26 cellular contexts compared by ENCODE assay signal in genomic region chr10:11713963-11714362, GRCh38. TPM values are rescaled to one million over a fixed set of nuclear protein-coding genes. Genes with fewer than 3 reads are reported as not detected.
DNase-seq lines count a peak whose midpoint lies in the region; ATAC-seq and TF ChIP-seq lines count a peak whose summit lies in the region.
"Had no signal": no experiment of that assay in that cellular context is flagged by ENCODE, and none has a peak within 500 bp of the region (broad histone marks: within the 10 kb centered on the region; RNA-seq: fewer than 3 reads in every experiment).

No MANE protein-coding gene starts in this region.

- no peak for TF ChIP-seq CTCF in suprapubic skin (IDR thresholded peaks at IDR 0.05)
- no peak for TF ChIP-seq CTCF in GM10248 (IDR thresholded peaks at IDR 0.05; ENCODE audit: control extremely low read depth, extremely low read depth, low read depth, missing control alignments)

- WGBS in right cardiac atrium, result 58% methylated on average over 10 of the region's 10 CpGs
- WGBS in suprapubic skin, result 66% methylated on average over 9 of the region's 10 CpGs

- peak in 2 of 3 donors; percentile 23 to 60 for DNase-seq in right cardiac atrium
- DNase-seq in cardiac septum (ENCODE audit: low spot score), result no peak
- DNase-seq in head of caudate nucleus, result peak in 32 of 42 donors; percentile 11 to 69 (median 35)
- peak in 33 of 56 donors; percentile 4 to 65 (median 32) for DNase-seq in nucleus accumbens (lab: John Stamatoyannopoulos, UW)
- no peak for DNase-seq in suprapubic skin (ENCODE audit: low spot score in 2 of 2)
- DNase-seq in GM10248 (ENCODE audit: extremely low spot score), result no peak
- DNase-seq in iPS-NIHi11 (ENCODE audit: low spot score), result no peak
- DNase-seq: 8988T; ACHN; CD4-positive, alpha-beta T cell; COR-L47; GDM1; NCI-H1048; NCI-H1417 treated with DMSO at 0.1 percent for 48 hours; NCI-H187; NCI-H2081 treated with DMSO at 0.1 percent for 48 hours; NCI-H2171; NCI-H510A; NCI-H69; Peyer's patch; SHP77 treated with DMSO at 0.1 percent for 48 hours had no signal

- TF ChIP-seq POLR2A in suprapubic skin (IDR thresholded peaks at IDR 0.05), result no peak

- no peak for TF ChIP-seq EP300 in suprapubic skin (IDR thresholded peaks at IDR 0.05)

- no peaks in the 10 kb centered on the region for H3K36me3 ChIP-seq in suprapubic skin
- H3K36me3 ChIP-seq: BLaER1, Peyer's patch had no signal

- H3K27me3 ChIP-seq in right cardiac atrium (ENCODE audit: control insufficient read depth, insufficient read depth), result no peaks in the 10 kb centered on the region
- H3K27me3 ChIP-seq in suprapubic skin, result no peaks in the 10 kb centered on the region
- H3K27me3 ChIP-seq: BLaER1, Peyer's patch had no signal

- H3K27ac ChIP-seq in right cardiac atrium (ENCODE audit: low read length), result no peak overlapping the region
- H3K27ac ChIP-seq in suprapubic skin, result peak overlapping the region; percentile 48
- H3K27ac ChIP-seq: BLaER1, Peyer's patch, SK-N-MC had no signal

- H3K4me3 ChIP-seq in right cardiac atrium (ENCODE audit: low read length) (no peak overlapping the region), suprapubic skin (no peak overlapping the region)
- H3K4me3 ChIP-seq: BLaER1, Peyer's patch, SK-N-MC had no signal

- CTCF ChIA-PET in GM10248 (lab: Yijun Ruan, JAX), result no interaction called here

- intact Hi-C loops in right cardiac atrium (cut with DNase I) (no loop called here), cardiac septum (cut with DNase I) (no loop called here), head of caudate nucleus (cut with DNase I) (no loop called here)

- peak in 1 of 2 donors; percentile 20 for ATAC-seq in right cardiac atrium
- ATAC-seq in HG02763 (IDR thresholded peaks at IDR 0.05; ENCODE audit: unreplicated experiment), result no peak
- ATAC-seq: HCT116 had no signal

- peaks cover 4% of the 10 kb centered on the region for H3K4me1 ChIP-seq in right cardiac atrium (ENCODE audit: control insufficient read depth, insufficient read depth, low read length)
- H3K4me1 ChIP-seq in suprapubic skin, result no peaks in the 10 kb centered on the region

- H3K9me3 ChIP-seq in right cardiac atrium (ENCODE audit: control insufficient read depth, low read length) (no peaks in the 10 kb centered on the region), suprapubic skin (no peaks in the 10 kb centered on the region)
- H3K9me3 ChIP-seq: Peyer's patch had no signal

- POLR2A ChIA-PET in GM10248 (lab: Yijun Ruan, JAX), result no interaction called here

RNA-seq across cellular contexts. Expression of gene ECHDC3, which starts 28.2 kb away (rescaled TPM):
- total RNA-seq in right cardiac atrium (10 to 100 TPM; 67.1 to 74.9 (median 70.6) TPM), cardiac septum (35.1 TPM), suprapubic skin (10 to 100 TPM; 47.5 to 92.8 (median 76.6) TPM)
- 62.3 TPM for polyA plus RNA-seq in right cardiac atrium
- total RNA-seq: OCI-LY7 had no signal

Comparison
In these comparisons a context has a peak if more than half of its experiments do, and no peak if none do; other contexts are left out.
1. DNase-seq: peak in right cardiac atrium (2 of 3), head of caudate nucleus (32 of 42) and nucleus accumbens (33 of 56); none in cardiac septum (single experiment), suprapubic skin (0 of 2), GM10248 (single experiment) and iPS-NIHi11 (single experiment).